Comparison of ENCODE assay signal across 8 cellular contexts in genomic region chr12:45130881-45131281, GRCh38.
DNase-seq lines count a peak whose midpoint lies in the region; ATAC-seq, FAIRE-seq and TF ChIP-seq lines count a peak whose summit lies in the region.

No MANE protein-coding gene starts in this region.

- H3K36me3 ChIP-seq in HepG2 (replicated peaks in 1 of 2; ENCODE audit: control insufficient read depth in 1 of 2, insufficient read depth in 2 of 2, low read length in 2 of 2), result no peaks in the 10 kb centered on the region

- POLR2A ChIA-PET in HepG2 (lab: Yijun Ruan, JAX), result no interaction called here

- H3K9ac ChIP-seq in HepG2 (ENCODE audit: insufficient read depth, low read depth, low read length), result no peak overlapping the region

- TF ChIP-seq EP300 in HepG2 (IDR thresholded peaks at IDR 0.05; ENCODE audit: low read depth in 2 of 2, low read length in 2 of 2) (no peak), HepG2 (CRISPR knock-in tag; IDR thresholded peaks at IDR 0.05; ENCODE audit: borderline replicate concordance) (no peak)

- BruUV-seq in HepG2 (replicated peaks; lab: Mats Ljungman, UMichigan), result no TSS peak

- H3K27me3 ChIP-seq in HepG2 (ENCODE audit: control insufficient read depth in 1 of 2, insufficient read depth in 2 of 2, low read length in 2 of 2), result peaks cover 1 to 2% of the 10 kb centered on the region in 2 experiments; a peak in 2 of 5 replicates

- no peak for TF ChIP-seq POLR2A in HepG2 (IDR thresholded peaks at IDR 0.05; ENCODE audit: insufficient read depth in 1 of 2, low read depth in 2 of 2, low read length in 2 of 2)

- peaks cover 22% of the 10 kb centered on the region for H3K27me3 Mint-ChIP-seq in T-helper 2 cell treated with Interferon-gamma antibody and Interleukin-4, amounts not matched to agents 5 μg/mL and 100 μg/mL, for 36 hours (ENCODE audit: low read depth)
- H3K27me3 Mint-ChIP-seq in stimulated activated naive CD8-positive, alpha-beta T cell treated with anti-CD3 and anti-CD28 coated beads, Interleukin-15, amount 100 ng/mL, for 72 hours, result peaks cover 20% of the 10 kb centered on the region

- H3K4me3 Mint-ChIP-seq in T-helper 2 cell treated with Interferon-gamma antibody and Interleukin-4, amounts not matched to agents 5 μg/mL and 100 μg/mL, for 36 hours, result no peak overlapping the region
- H3K4me3 Mint-ChIP-seq in stimulated activated naive CD8-positive, alpha-beta T cell treated with anti-CD3 and anti-CD28 coated beads, Interleukin-15, amount 100 ng/mL, for 72 hours, result no peak overlapping the region

- no peaks in the 10 kb centered on the region for H3K36me3 Mint-ChIP-seq in T-helper 2 cell treated with Interferon-gamma antibody and Interleukin-4, amounts not matched to agents 5 μg/mL and 100 μg/mL, for 36 hours (ENCODE audit: low read depth)

- in situ Hi-C loops in HepG2 (cut with HindIII; ENCODE audit: extremely low pct_ligation_motif_present, low pct_unique_long_range_greater_than_20kb), result no loop called here

- H3K27ac Mint-ChIP-seq in T-helper 2 cell treated with Interferon-gamma antibody and Interleukin-4, amounts not matched to agents 5 μg/mL and 100 μg/mL, for 36 hours, result no peak overlapping the region
- no peak overlapping the region for H3K27ac Mint-ChIP-seq in stimulated activated naive CD8-positive, alpha-beta T cell treated with anti-CD3 and anti-CD28 coated beads, Interleukin-15, amount 100 ng/mL, for 72 hours

- no peaks in the 10 kb centered on the region for H3K79me2 ChIP-seq in HepG2 (ENCODE audit: insufficient read depth, low read length)

- peak; percentile 99 for TF ChIP-seq CTCF in 22Rv1 (IDR thresholded peaks at IDR 0.05)
- TF ChIP-seq CTCF in GM10266 (IDR thresholded peaks at IDR 0.05; ENCODE audit: control insufficient read depth, insufficient read depth, low read depth, missing control alignments), result peak; percentile 68
- peak; percentile 50 for TF ChIP-seq CTCF in coronary artery (IDR thresholded peaks at IDR 0.05)
- peak; percentile 78 for TF ChIP-seq CTCF in HepG2 (CRISPR knock-in tag; IDR thresholded peaks at IDR 0.05)

- H3K9me3 Mint-ChIP-seq in T-helper 2 cell treated with Interferon-gamma antibody and Interleukin-4, amounts not matched to agents 5 μg/mL and 100 μg/mL, for 36 hours, result no peaks in the 10 kb centered on the region
- H3K9me3 Mint-ChIP-seq in stimulated activated naive CD8-positive, alpha-beta T cell treated with anti-CD3 and anti-CD28 coated beads, Interleukin-15, amount 100 ng/mL, for 72 hours, result no peaks in the 10 kb centered on the region

- no peak overlapping the region for H3K4me2 ChIP-seq in HepG2 (ENCODE audit: low read depth, low read length)

- H3K4me1 Mint-ChIP-seq in T-helper 2 cell treated with Interferon-gamma antibody and Interleukin-4, amounts not matched to agents 5 μg/mL and 100 μg/mL, for 36 hours (ENCODE audit: low read depth), result no peaks in the 10 kb centered on the region
- no peaks in the 10 kb centered on the region for H3K4me1 Mint-ChIP-seq in stimulated activated naive CD8-positive, alpha-beta T cell treated with anti-CD3 and anti-CD28 coated beads, Interleukin-15, amount 100 ng/mL, for 72 hours

- H4K20me1 ChIP-seq in HepG2 (ENCODE audit: insufficient read depth, low read length), result no peaks in the 10 kb centered on the region

- TF ChIP-seq RAD21 in HepG2 (CRISPR knock-in tag; IDR thresholded peaks at IDR 0.05), result peak; percentile 59; the same call in 1 of the 2 replicates

- intact Hi-C loops in HepG2 (cut with micrococcal nuclease; ENCODE audit: unreplicated experiment), result no loop called here

- H3K9me3 ChIP-seq in HepG2 (ENCODE audit: low read length), result no peaks in the 10 kb centered on the region

- CTCF ChIA-PET in HepG2 (lab: Yijun Ruan, JAX; ENCODE audit: low intra/inter-chr PET ratio, low total read pairs), result interaction anchor here (1.2 kb wide), 1 partner anchor 258 kb away, joined by 4 read pairs; no protein-coding TSS in a partner anchor

- DNase-seq in GM10266 (ENCODE audit: extremely low spot score) (peak; percentile 58), NCI-H128 (lab: John Stamatoyannopoulos, UW; ENCODE audit: unreplicated experiment) (peak; percentile 50), coronary artery (ENCODE audit: low spot score) (no peak), HepG2 (ENCODE audit: low spot score) (peak; percentile 28)
- DNase-seq in T-helper 2 cell treated with Interferon-gamma antibody and Interleukin-4, amounts not matched to agents 5 μg/mL and 100 μg/mL, for 36 hours (ENCODE audit: low spot score), result peak; percentile 35
- DNase-seq in stimulated activated naive CD8-positive, alpha-beta T cell treated with anti-CD3 and anti-CD28 coated beads, Interleukin-15, amount 100 ng/mL, for 72 hours, result peak; percentile 23 to 43

- H3K27ac ChIP-seq in 22Rv1, result no peak overlapping the region
- no peak overlapping the region for H3K27ac ChIP-seq in coronary artery
- H3K27ac ChIP-seq in HepG2 (ENCODE audit: extremely low read length, insufficient read depth, low read length), result no peak overlapping the region

- H2AFZ ChIP-seq in HepG2 (ENCODE audit: low read length), result no peak overlapping the region

- peak; percentile 87 for FAIRE-seq in HepG2 (lab: Jason Lieb, UNC)

- H3K4me3 ChIP-seq in coronary artery (no peak overlapping the region), HepG2 (replicated peaks in 1 of 3; ENCODE audit: insufficient read depth in 1 of 3, low read depth in 2 of 3, low read length in 3 of 3) (no peak overlapping the region)

- H3K4me1 ChIP-seq in HepG2 (ENCODE audit: insufficient read depth, low read length), result 0 out of 2 replicates have a peak, but pooled peaks cover 10% of the 10 kb centered on the region

- peak; percentile 85 for ATAC-seq in HG02678 (IDR thresholded peaks at IDR 0.05; ENCODE audit: unreplicated experiment)
- peak; percentile 86 for ATAC-seq in HepG2
- ATAC-seq in stimulated activated naive CD8-positive, alpha-beta T cell treated with anti-CD3 and anti-CD28 coated beads, Interleukin-15, amount 100 ng/mL, for 72 hours, result peak; percentile 74

- 0% methylated on average over 3 of the region's 3 CpGs for WGBS in HepG2 (ENCODE audit: low lambda C conversion rate)

TF ChIP-seq in HepG2, 621 proteins besides CTCF, POLR2A, EP300 and RAD21:
- no peak for TF ChIP-seq ZNF75D (CRISPR knock-in tag; IDR thresholded peaks at IDR 0.05; ENCODE audit: borderline replicate concordance)
- peak; percentile 88 for TF ChIP-seq STAG1 (CRISPR knock-in tag; IDR thresholded peaks at IDR 0.05)
- TF ChIP-seq TOE1 (CRISPR knock-in tag; IDR thresholded peaks at IDR 0.05), result no peak
- no peak for TF ChIP-seq FOXA1 (IDR thresholded peaks at IDR 0.05)
- 0 out of 2 replicates have a peak, but pooled peaks have one; percentile 6 for TF ChIP-seq FOXA1 (CRISPR knock-in tag; IDR thresholded peaks at IDR 0.05)
- peak; percentile 34; the same call in 1 of the 2 replicates for TF ChIP-seq SMC3 (IDR thresholded peaks at IDR 0.05; ENCODE audit: low read length)
- TF ChIP-seq ZNF451 (CRISPR knock-in tag; IDR thresholded peaks at IDR 0.05), result no peak
